ENCODE assay signal across 8 cellular contexts in the genomic region with DNA sequence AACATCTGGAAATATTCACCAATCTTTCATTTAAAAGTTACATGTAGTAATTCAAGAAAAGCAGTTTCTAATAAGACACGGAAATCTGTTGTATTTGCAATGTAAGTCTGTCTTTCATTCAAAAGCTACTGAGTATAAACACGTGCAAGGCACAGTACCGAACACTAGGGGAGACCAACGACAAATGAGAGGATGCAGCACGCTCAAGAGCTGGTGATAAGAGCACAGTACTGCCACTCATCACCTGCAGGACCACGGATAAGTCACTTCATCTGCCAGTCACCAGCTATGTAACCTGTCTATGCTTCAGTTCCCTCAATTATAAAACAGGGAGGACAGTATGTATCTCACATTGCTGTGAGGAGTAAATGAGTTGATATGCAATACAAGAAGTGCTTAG.
DNase-seq lines count a peak whose midpoint lies in the region; ATAC-seq and TF ChIP-seq lines count a peak whose summit lies in the region.
"Had no signal": no experiment of that assay in that cellular context is flagged by ENCODE, and none has a peak within 500 bp of the region (broad histone marks: within the 10 kb centered on the region; RNA-seq: fewer than 3 reads in every experiment).

No MANE protein-coding gene starts in this region.

- DNase-seq in HT1080 (ENCODE audit: low read depth) = peak; percentile 13
- DNase-seq in WERI-Rb-1 = peak; percentile 41
- DNase-seq in epithelial cell of proximal tubule (ENCODE audit: low read depth) = no peak
- DNase-seq in renal cortical epithelial cell (ENCODE audit: low read depth) = peak; percentile 5
- DNase-seq in smooth muscle cell (lab: John Stamatoyannopoulos, UW; ENCODE audit: unreplicated experiment) = no peak

- no peaks in the 10 kb centered on the region for H3K9me3 ChIP-seq in WERI-Rb-1 (ENCODE audit: severe bottlenecking)
- H3K9me3 ChIP-seq in smooth muscle cell (replicated peaks; ENCODE audit: low read depth) = no peaks in the 10 kb centered on the region

- no peaks in the 10 kb centered on the region for H3K4me1 ChIP-seq in smooth muscle cell (ENCODE audit: low read depth)

- H3K4me2 ChIP-seq in smooth muscle cell = no peak overlapping the region

- TF ChIP-seq CTCF in GM12874 (IDR thresholded peaks at IDR 0.05; ENCODE audit: insufficient read depth, low read depth, low read length) = peak; percentile 26; the same call in 1 of the 2 replicates
- peak; percentile 48; the same call in 1 of the 2 replicates for TF ChIP-seq CTCF in WERI-Rb-1 (IDR thresholded peaks at IDR 0.05; ENCODE audit: low read depth, low read length)
- peak; percentile 31 for TF ChIP-seq CTCF in epithelial cell of proximal tubule (conservative IDR thresholded peaks at IDR 0.05; ENCODE audit: low read depth, low read length)
- TF ChIP-seq CTCF in smooth muscle cell (IDR thresholded peaks at IDR 0.05; ENCODE audit: borderline replicate concordance, insufficient read depth, poor library complexity, severe bottlenecking) = no peak

- H3K4me3 ChIP-seq in WERI-Rb-1 (ENCODE audit: low read depth, low read length) (no peak overlapping the region), epithelial cell of proximal tubule (ENCODE audit: low read depth, low read length) (no peak overlapping the region), smooth muscle cell (no peak overlapping the region)
- H3K4me3 ChIP-seq: skin epidermis had no signal

- H3K27me3 ChIP-seq in WERI-Rb-1 (ENCODE audit: insufficient read depth, low read depth, severe bottlenecking) (no peaks in the 10 kb centered on the region), smooth muscle cell (ENCODE audit: low read depth) (no peaks in the 10 kb centered on the region)

- no peak for ATAC-seq in GM21447 (IDR thresholded peaks at IDR 0.05; ENCODE audit: unreplicated experiment)

- peaks cover 10% of the 10 kb centered on the region for H3F3A ChIP-seq in smooth muscle cell (ENCODE audit: low read depth)

- H3K79me2 ChIP-seq in smooth muscle cell (ENCODE audit: low read depth) = peaks cover 3% of the 10 kb centered on the region

- H3K27ac ChIP-seq in WERI-Rb-1 (no peak overlapping the region), smooth muscle cell (ENCODE audit: low read depth) (no peak overlapping the region)
- H3K27ac ChIP-seq: skin epidermis had no signal

- 72% methylated on average over 6 of the region's 6 CpGs for WGBS in smooth muscle cell (ENCODE audit: low lambda C conversion rate)

- H3K36me3 ChIP-seq in WERI-Rb-1 (peaks cover 3% of the 10 kb centered on the region; the same call in 1 of the 2 replicates), smooth muscle cell (ENCODE audit: low read depth) (peaks cover 9% of the 10 kb centered on the region)

- no peak overlapping the region for H2AFZ ChIP-seq in smooth muscle cell (ENCODE audit: low read depth)

- H4K20me1 ChIP-seq in smooth muscle cell (ENCODE audit: low read depth) = peaks cover 13% of the 10 kb centered on the region

- H3K9ac ChIP-seq in smooth muscle cell (ENCODE audit: low read depth) = no peak overlapping the region

Comparison
In these comparisons a context has a peak if more than half of its experiments do, and no peak if none do; other contexts are left out.
1. DNase-seq: peak in HT1080 (single experiment), WERI-Rb-1 (single experiment) and renal cortical epithelial cell (single experiment); none in epithelial cell of proximal tubule (single experiment) and smooth muscle cell (single experiment).